In the genomic region with DNA sequence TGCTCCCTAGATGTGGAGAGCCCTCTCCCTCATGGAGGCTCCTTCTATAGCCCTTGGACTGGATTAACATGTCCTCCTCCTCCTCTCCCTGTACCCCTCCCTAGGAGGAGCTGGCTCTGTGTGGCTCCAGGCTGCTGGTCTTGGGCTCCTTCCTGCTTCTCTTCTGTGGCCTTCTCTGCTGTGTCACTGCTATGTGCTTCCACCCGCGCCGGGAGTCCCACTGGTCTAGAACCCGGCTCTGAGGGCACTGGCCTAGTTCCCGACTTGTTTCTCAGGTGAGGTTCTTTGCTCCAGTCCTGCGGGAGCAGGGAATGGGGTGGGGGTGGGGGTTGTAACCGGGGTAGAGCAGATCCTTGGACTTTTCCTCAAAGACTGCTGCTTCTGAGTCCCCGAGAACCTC, we compare ENCODE assay signal across 17 cellular contexts. TPM values are rescaled to one million over a fixed set of nuclear protein-coding genes. Genes with fewer than 3 reads are reported as not detected.
A peak's percentile ranks its signal among the peaks of the same experiment; 100 is the strongest.
DNase-seq lines count a peak whose midpoint lies in the region; ATAC-seq and TF ChIP-seq lines count a peak whose summit lies in the region.
"Had no signal": no experiment of that assay in that cellular context is flagged by ENCODE, and none has a peak within 500 bp of the region (broad histone marks: within the 10 kb centered on the region; RNA-seq: fewer than 3 reads in every experiment).

No MANE protein-coding gene starts in this region.

- no peak overlapping the region for H3K4me3 Mint-ChIP-seq in activated naive CD8-positive, alpha-beta T cell treated with anti-CD3 and anti-CD28 coated beads, Interleukin-2, amount 10 ng/mL, durations not matched to agents 7 days and 5 days
- H3K4me3 Mint-ChIP-seq in activated naive CD8-positive, alpha-beta T cell treated with anti-CD3 and anti-CD28 coated beads, Interleukin-2, amount 50 U/mL, for 24 hours, result no peak overlapping the region
- H3K4me3 Mint-ChIP-seq in chondrocyte (ENCODE audit: unreplicated experiment) (no peak overlapping the region), neural crest cell (peak overlapping the region; percentile 15)
- H3K4me3 Mint-ChIP-seq in stimulated activated naive B cell treated with anti-CD40 and anti-IgM and Interleukin-4, amounts not matched to agents 10 μg/mL and 1 μg/mL and 100 μg/mL, for 72 hours, result no peak overlapping the region
- H3K4me3 Mint-ChIP-seq: GM23338 had no signal

- DNase-seq in activated naive CD8-positive, alpha-beta T cell treated with anti-CD3 and anti-CD28 coated beads, Interleukin-2, amount 10 ng/mL, durations not matched to agents 7 days and 5 days, result peak; percentile 15
- DNase-seq in activated naive CD8-positive, alpha-beta T cell treated with anti-CD3 and anti-CD28 coated beads, Interleukin-2, amount 50 U/mL, for 24 hours, result no peak
- no peak for DNase-seq in chondrocyte (ENCODE audit: low spot score)
- DNase-seq in neural crest cell (ENCODE audit: low read depth, low spot score), result no peak
- DNase-seq in stimulated activated naive B cell treated with anti-CD40 and anti-IgM and Interleukin-4, amounts not matched to agents 10 μg/mL and 1 μg/mL and 100 μg/mL, for 72 hours, result no peak
- DNase-seq in retina, result no peak
- DNase-seq: 8988T; AML-193; Calu3; CD4-positive, CD25-positive, alpha-beta regulatory T cell; DMS 273 treated with DMSO at 0.1 percent for 48 hours; H7 had no signal

- peaks cover 26% of the 10 kb centered on the region for H3K4me1 Mint-ChIP-seq in activated naive CD8-positive, alpha-beta T cell treated with anti-CD3 and anti-CD28 coated beads, Interleukin-2, amount 10 ng/mL, durations not matched to agents 7 days and 5 days
- H3K4me1 Mint-ChIP-seq in activated naive CD8-positive, alpha-beta T cell treated with anti-CD3 and anti-CD28 coated beads, Interleukin-2, amount 50 U/mL, for 24 hours, result peaks cover 25% of the 10 kb centered on the region
- H3K4me1 Mint-ChIP-seq in chondrocyte (ENCODE audit: low read depth) (peaks cover 22% of the 10 kb centered on the region), neural crest cell (peaks cover 26% of the 10 kb centered on the region)
- H3K4me1 Mint-ChIP-seq in stimulated activated naive B cell treated with anti-CD40 and anti-IgM and Interleukin-4, amounts not matched to agents 10 μg/mL and 1 μg/mL and 100 μg/mL, for 72 hours, result peaks cover 22 to 35% of the 10 kb centered on the region in 2 donors

- no peak for TF ChIP-seq CTCF in chondrocyte (IDR thresholded peaks at IDR 0.05)
- no peak for TF ChIP-seq CTCF in neural crest cell (conservative IDR thresholded peaks at IDR 0.05)

- H3K27me3 Mint-ChIP-seq in activated naive CD8-positive, alpha-beta T cell treated with anti-CD3 and anti-CD28 coated beads, Interleukin-2, amount 10 ng/mL, durations not matched to agents 7 days and 5 days, result no peaks in the 10 kb centered on the region
- no peaks in the 10 kb centered on the region for H3K27me3 Mint-ChIP-seq in activated naive CD8-positive, alpha-beta T cell treated with anti-CD3 and anti-CD28 coated beads, Interleukin-2, amount 50 U/mL, for 24 hours
- no peaks in the 10 kb centered on the region for H3K27me3 Mint-ChIP-seq in chondrocyte (ENCODE audit: low read depth)
- no peaks in the 10 kb centered on the region for H3K27me3 Mint-ChIP-seq in neural crest cell (ENCODE audit: low read depth)
- H3K27me3 Mint-ChIP-seq in stimulated activated naive B cell treated with anti-CD40 and anti-IgM and Interleukin-4, amounts not matched to agents 10 μg/mL and 1 μg/mL and 100 μg/mL, for 72 hours, result no peaks in the 10 kb centered on the region
- H3K27me3 Mint-ChIP-seq: CD4-positive, CD25-positive, alpha-beta regulatory T cell had no signal

- no peak for ATAC-seq in activated naive CD8-positive, alpha-beta T cell treated with anti-CD3 and anti-CD28 coated beads, Interleukin-2, amount 10 ng/mL, durations not matched to agents 7 days and 5 days (ENCODE audit: low read depth)
- no peak for ATAC-seq in activated naive CD8-positive, alpha-beta T cell treated with anti-CD3 and anti-CD28 coated beads, Interleukin-2, amount 50 U/mL, for 24 hours
- ATAC-seq in stimulated activated naive B cell treated with anti-CD40 and anti-IgM and Interleukin-4, amounts not matched to agents 10 μg/mL and 1 μg/mL and 100 μg/mL, for 72 hours (replicated peaks), result no peak
- ATAC-seq in GM19397 (IDR thresholded peaks at IDR 0.05; ENCODE audit: unreplicated experiment), result no peak
- ATAC-seq in HG03196 (IDR thresholded peaks at IDR 0.05; ENCODE audit: unreplicated experiment), result no peak
- ATAC-seq: GM23338, HepG2 had no signal

- H3K9me3 Mint-ChIP-seq in activated naive CD8-positive, alpha-beta T cell treated with anti-CD3 and anti-CD28 coated beads, Interleukin-2, amount 10 ng/mL, durations not matched to agents 7 days and 5 days, result no peaks in the 10 kb centered on the region
- peaks cover 8% of the 10 kb centered on the region for H3K9me3 Mint-ChIP-seq in activated naive CD8-positive, alpha-beta T cell treated with anti-CD3 and anti-CD28 coated beads, Interleukin-2, amount 50 U/mL, for 24 hours
- no peaks in the 10 kb centered on the region for H3K9me3 Mint-ChIP-seq in chondrocyte (ENCODE audit: low read depth)
- H3K9me3 Mint-ChIP-seq in neural crest cell, result peaks cover 6% of the 10 kb centered on the region
- peaks cover 0 to 5% of the 10 kb centered on the region in 2 donors for H3K9me3 Mint-ChIP-seq in stimulated activated naive B cell treated with anti-CD40 and anti-IgM and Interleukin-4, amounts not matched to agents 10 μg/mL and 1 μg/mL and 100 μg/mL, for 72 hours
- H3K9me3 Mint-ChIP-seq: CD4-positive, CD25-positive, alpha-beta regulatory T cell had no signal

- POLR2A ChIA-PET in activated naive CD8-positive, alpha-beta T cell treated with anti-CD3 and anti-CD28 coated beads, Interleukin-2, amount 10 ng/mL, durations not matched to agents 7 days and 5 days (lab: Charles Lee), result interaction anchor here (0.7 to 6.8 kb wide), 4 partner anchors 9 to 187 kb away, joined by 3 to 72 read pairs (median 16); a partner anchor contains a TSS

- H3K27ac Mint-ChIP-seq in activated naive CD8-positive, alpha-beta T cell treated with anti-CD3 and anti-CD28 coated beads, Interleukin-2, amount 10 ng/mL, durations not matched to agents 7 days and 5 days, result no peak overlapping the region
- H3K27ac Mint-ChIP-seq in activated naive CD8-positive, alpha-beta T cell treated with anti-CD3 and anti-CD28 coated beads, Interleukin-2, amount 50 U/mL, for 24 hours, result no peak overlapping the region
- H3K27ac Mint-ChIP-seq in chondrocyte (ENCODE audit: unreplicated experiment) (peak overlapping the region; percentile 17), neural crest cell (ENCODE audit: unreplicated experiment) (no peak overlapping the region)
- peak overlapping the region; percentile 59 for H3K27ac Mint-ChIP-seq in stimulated activated naive B cell treated with anti-CD40 and anti-IgM and Interleukin-4, amounts not matched to agents 10 μg/mL and 1 μg/mL and 100 μg/mL, for 72 hours
- H3K27ac Mint-ChIP-seq: GM23338 had no signal

- peaks cover 31% of the 10 kb centered on the region for H3K36me3 Mint-ChIP-seq in activated naive CD8-positive, alpha-beta T cell treated with anti-CD3 and anti-CD28 coated beads, Interleukin-2, amount 10 ng/mL, durations not matched to agents 7 days and 5 days
- H3K36me3 Mint-ChIP-seq in activated naive CD8-positive, alpha-beta T cell treated with anti-CD3 and anti-CD28 coated beads, Interleukin-2, amount 50 U/mL, for 24 hours (ENCODE audit: low read depth), result peaks cover 15% of the 10 kb centered on the region
- H3K36me3 Mint-ChIP-seq in chondrocyte (ENCODE audit: low read depth) (peaks cover 14% of the 10 kb centered on the region), neural crest cell (ENCODE audit: low read depth) (peaks cover 32% of the 10 kb centered on the region)
- H3K36me3 Mint-ChIP-seq in stimulated activated naive B cell treated with anti-CD40 and anti-IgM and Interleukin-4, amounts not matched to agents 10 μg/mL and 1 μg/mL and 100 μg/mL, for 72 hours, result peaks cover 25 to 49% of the 10 kb centered on the region in 2 donors

RNA-seq across cellular contexts. Expression of a gene that starts 2.4 kb away (rescaled TPM):
- 10 to 100 TPM; 51.6 to 53.4 TPM for total RNA-seq in activated naive CD8-positive, alpha-beta T cell treated with anti-CD3 and anti-CD28 coated beads, Interleukin-2, amount 10 ng/mL, durations not matched to agents 7 days and 5 days
- total RNA-seq in chondrocyte (50.0 to 56.6 TPM (median 50.1 TPM) in 3 replicates), neural crest cell (67.7 and 73.2 TPM in 2 replicates)

RNA-seq across cellular contexts. Expression of a gene that starts 9.4 kb away (rescaled TPM):
- 10 to 100 TPM; 67.8 to 74.5 TPM for total RNA-seq in activated naive CD8-positive, alpha-beta T cell treated with anti-CD3 and anti-CD28 coated beads, Interleukin-2, amount 10 ng/mL, durations not matched to agents 7 days and 5 days
- 111 to 122 TPM (median 120 TPM) in 3 replicates for total RNA-seq in chondrocyte
- total RNA-seq in neural crest cell, result 70.7 and 74.0 TPM in 2 replicates

RNA-seq across cellular contexts. Expression of a gene that starts 24.1 kb away (rescaled TPM):
- total RNA-seq in activated naive CD8-positive, alpha-beta T cell treated with anti-CD3 and anti-CD28 coated beads, Interleukin-2, amount 10 ng/mL, durations not matched to agents 7 days and 5 days, result 10 to 100 TPM; 35.1 to 37.3 TPM
- total RNA-seq in chondrocyte (8.4 to 14.0 TPM (median 9.9 TPM) in 3 replicates), neural crest cell (31.8 and 34.8 TPM in 2 replicates)

RNA-seq across cellular contexts. Expression of a gene that starts 24.7 kb away (rescaled TPM):
- 100 to 1,000 TPM; 113 to 118 TPM for total RNA-seq in activated naive CD8-positive, alpha-beta T cell treated with anti-CD3 and anti-CD28 coated beads, Interleukin-2, amount 10 ng/mL, durations not matched to agents 7 days and 5 days
- total RNA-seq in chondrocyte (57.1 to 68.5 TPM (median 64.6 TPM) in 3 replicates), neural crest cell (81.9 and 88.6 TPM in 2 replicates)

RNA-seq across cellular contexts. Expression of a gene that starts 39.5 kb away (rescaled TPM):
- not detected for total RNA-seq in activated naive CD8-positive, alpha-beta T cell treated with anti-CD3 and anti-CD28 coated beads, Interleukin-2, amount 10 ng/mL, durations not matched to agents 7 days and 5 days
- 0.15 to 0.29 TPM in 2 of 3 replicates, not detected in the other for total RNA-seq in chondrocyte
- 5.7 and 6.4 TPM in 2 replicates for total RNA-seq in neural crest cell
- total RNA-seq: CD4-positive, CD25-positive, alpha-beta regulatory T cell; Daoy had no signal

Comparison
In these comparisons a context has a peak if more than half of its experiments do, and no peak if none do; other contexts are left out.
1. H3K27ac Mint-ChIP-seq: peak in chondrocyte (single experiment) and stimulated activated naive B cell treated with anti-CD40 and anti-IgM and Interleukin-4, amounts not matched to agents 10 μg/mL and 1 μg/mL and 100 μg/mL, for 72 hours (single experiment); none in activated naive CD8-positive, alpha-beta T cell treated with anti-CD3 and anti-CD28 coated beads, Interleukin-2, amount 10 ng/mL, durations not matched to agents 7 days and 5 days (single experiment), activated naive CD8-positive, alpha-beta T cell treated with anti-CD3 and anti-CD28 coated beads, Interleukin-2, amount 50 U/mL, for 24 hours (single experiment) and neural crest cell (single experiment).